7 cellular contexts compared by ENCODE assay signal in the genomic region with DNA sequence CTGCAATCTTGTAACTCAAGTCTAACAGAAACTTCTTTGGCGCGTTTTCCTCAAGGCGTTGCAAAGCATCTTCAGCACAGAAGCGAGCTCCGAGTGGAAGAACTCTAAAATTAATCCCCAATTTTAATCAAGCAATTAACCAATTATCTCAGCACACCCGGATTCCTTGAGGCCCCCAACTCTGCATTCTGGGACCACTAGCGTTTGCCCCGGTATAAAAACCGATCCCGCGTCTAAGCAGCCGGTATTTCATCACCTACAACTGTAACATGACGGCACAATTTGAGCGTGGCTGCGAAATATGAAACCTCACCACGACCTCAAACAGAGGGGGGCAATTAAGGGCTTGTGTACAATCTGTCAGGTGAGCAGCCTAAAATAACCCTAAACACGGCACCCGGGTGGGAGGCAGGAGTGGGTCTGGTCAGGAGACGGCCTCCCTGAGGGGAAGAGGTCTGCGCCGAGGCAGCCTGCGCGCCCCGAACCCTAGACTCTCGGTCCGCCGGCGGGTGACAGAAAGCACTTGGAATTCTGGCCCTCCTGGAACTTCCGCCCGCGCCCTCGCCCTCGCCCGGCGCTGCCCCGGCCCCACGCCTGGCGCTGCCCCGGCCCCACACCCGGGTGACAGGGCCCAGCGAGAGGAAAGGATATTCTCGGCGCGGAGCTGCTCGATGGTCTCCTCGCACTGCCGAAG.
A peak's percentile ranks its signal among the peaks of the same experiment; 100 is the strongest.
DNase-seq lines count a peak whose midpoint lies in the region; ATAC-seq and TF ChIP-seq lines count a peak whose summit lies in the region.

No MANE protein-coding gene starts in this region.

- peak; percentile 20 for ATAC-seq in GM18505 (IDR thresholded peaks at IDR 0.05; ENCODE audit: unreplicated experiment)
- ATAC-seq in HG02970 (IDR thresholded peaks at IDR 0.05; ENCODE audit: low FRiP score, unreplicated experiment), result peak; percentile 7

- H3K27ac ChIP-seq in VCaP, result peak overlapping the region; percentile 98

- TF ChIP-seq POLR2A in GM18505 (IDR thresholded peaks at IDR 0.05; ENCODE audit: borderline replicate concordance, extremely low read depth, insufficient read depth, insufficient read length), result no peak

- DNase-seq in NCI-H187 treated with DMSO at 0.1 percent for 48 hours (lab: John Stamatoyannopoulos, UW), result peak; percentile 33
- DNase-seq in cerebellar cortex (ENCODE audit: low spot score), result peak; percentile 52
- peak; percentile 61 for DNase-seq in kidney tubule cell (ENCODE audit: low spot score)
- peak; percentile 39 for DNase-seq in stimulated activated CD4-positive, alpha-beta T cell treated with anti-CD3 and anti-CD28 coated beads, Interleukin-4, amount 100 ng/mL, for 1 hour

- TF ChIP-seq CTCF in VCaP (conservative IDR thresholded peaks at IDR 0.05), result no peak

Comparison
In these comparisons a context has a peak if more than half of its experiments do, and no peak if none do; other contexts are left out.
1. Peak in every context shown above with its lines: DNase-seq, ATAC-seq and H3K27ac ChIP-seq.